ENCODE assay signal across 1 cellular context in the genomic region with DNA sequence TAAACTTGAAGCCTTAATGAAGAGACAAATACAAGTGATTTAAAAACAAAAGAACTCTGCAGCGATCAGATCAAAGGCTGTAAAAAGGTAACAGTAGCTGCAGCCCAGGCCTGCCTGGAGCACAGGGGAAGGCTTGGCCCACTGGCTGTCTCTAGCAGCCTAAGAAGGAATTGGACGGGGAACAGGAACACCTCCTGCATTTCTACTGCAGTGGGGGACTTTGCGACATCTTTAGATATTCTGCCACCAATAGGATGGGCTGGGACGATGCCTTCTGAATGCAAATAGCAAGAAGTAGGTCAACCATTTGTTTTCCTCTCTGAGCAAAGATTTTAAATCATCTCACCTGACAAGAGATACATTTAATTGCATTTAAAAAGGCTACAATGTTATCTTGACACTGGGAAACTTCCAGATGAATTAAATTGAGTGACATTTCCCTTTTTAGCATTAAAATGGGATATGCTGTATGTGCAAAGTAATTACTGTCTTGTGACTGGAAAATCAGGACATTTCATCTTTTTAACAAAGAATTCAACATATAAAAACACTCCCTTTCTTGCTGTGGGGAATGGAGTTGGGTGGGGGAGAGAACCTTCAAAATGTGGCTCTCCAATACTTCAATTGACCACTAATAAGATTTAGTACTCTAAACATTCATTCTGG.
TF ChIP-seq lines count a peak whose summit lies in the region.

No MANE protein-coding gene starts in this region.

TF ChIP-seq in GM23338, 12 proteins besides CTCF, POLR2A, EP300 and RAD21:
- TF ChIP-seq EZH2 (IDR thresholded peaks at IDR 0.05; ENCODE audit: low read depth, unreplicated experiment), result no peak
- TF ChIP-seq, protein P1, sequence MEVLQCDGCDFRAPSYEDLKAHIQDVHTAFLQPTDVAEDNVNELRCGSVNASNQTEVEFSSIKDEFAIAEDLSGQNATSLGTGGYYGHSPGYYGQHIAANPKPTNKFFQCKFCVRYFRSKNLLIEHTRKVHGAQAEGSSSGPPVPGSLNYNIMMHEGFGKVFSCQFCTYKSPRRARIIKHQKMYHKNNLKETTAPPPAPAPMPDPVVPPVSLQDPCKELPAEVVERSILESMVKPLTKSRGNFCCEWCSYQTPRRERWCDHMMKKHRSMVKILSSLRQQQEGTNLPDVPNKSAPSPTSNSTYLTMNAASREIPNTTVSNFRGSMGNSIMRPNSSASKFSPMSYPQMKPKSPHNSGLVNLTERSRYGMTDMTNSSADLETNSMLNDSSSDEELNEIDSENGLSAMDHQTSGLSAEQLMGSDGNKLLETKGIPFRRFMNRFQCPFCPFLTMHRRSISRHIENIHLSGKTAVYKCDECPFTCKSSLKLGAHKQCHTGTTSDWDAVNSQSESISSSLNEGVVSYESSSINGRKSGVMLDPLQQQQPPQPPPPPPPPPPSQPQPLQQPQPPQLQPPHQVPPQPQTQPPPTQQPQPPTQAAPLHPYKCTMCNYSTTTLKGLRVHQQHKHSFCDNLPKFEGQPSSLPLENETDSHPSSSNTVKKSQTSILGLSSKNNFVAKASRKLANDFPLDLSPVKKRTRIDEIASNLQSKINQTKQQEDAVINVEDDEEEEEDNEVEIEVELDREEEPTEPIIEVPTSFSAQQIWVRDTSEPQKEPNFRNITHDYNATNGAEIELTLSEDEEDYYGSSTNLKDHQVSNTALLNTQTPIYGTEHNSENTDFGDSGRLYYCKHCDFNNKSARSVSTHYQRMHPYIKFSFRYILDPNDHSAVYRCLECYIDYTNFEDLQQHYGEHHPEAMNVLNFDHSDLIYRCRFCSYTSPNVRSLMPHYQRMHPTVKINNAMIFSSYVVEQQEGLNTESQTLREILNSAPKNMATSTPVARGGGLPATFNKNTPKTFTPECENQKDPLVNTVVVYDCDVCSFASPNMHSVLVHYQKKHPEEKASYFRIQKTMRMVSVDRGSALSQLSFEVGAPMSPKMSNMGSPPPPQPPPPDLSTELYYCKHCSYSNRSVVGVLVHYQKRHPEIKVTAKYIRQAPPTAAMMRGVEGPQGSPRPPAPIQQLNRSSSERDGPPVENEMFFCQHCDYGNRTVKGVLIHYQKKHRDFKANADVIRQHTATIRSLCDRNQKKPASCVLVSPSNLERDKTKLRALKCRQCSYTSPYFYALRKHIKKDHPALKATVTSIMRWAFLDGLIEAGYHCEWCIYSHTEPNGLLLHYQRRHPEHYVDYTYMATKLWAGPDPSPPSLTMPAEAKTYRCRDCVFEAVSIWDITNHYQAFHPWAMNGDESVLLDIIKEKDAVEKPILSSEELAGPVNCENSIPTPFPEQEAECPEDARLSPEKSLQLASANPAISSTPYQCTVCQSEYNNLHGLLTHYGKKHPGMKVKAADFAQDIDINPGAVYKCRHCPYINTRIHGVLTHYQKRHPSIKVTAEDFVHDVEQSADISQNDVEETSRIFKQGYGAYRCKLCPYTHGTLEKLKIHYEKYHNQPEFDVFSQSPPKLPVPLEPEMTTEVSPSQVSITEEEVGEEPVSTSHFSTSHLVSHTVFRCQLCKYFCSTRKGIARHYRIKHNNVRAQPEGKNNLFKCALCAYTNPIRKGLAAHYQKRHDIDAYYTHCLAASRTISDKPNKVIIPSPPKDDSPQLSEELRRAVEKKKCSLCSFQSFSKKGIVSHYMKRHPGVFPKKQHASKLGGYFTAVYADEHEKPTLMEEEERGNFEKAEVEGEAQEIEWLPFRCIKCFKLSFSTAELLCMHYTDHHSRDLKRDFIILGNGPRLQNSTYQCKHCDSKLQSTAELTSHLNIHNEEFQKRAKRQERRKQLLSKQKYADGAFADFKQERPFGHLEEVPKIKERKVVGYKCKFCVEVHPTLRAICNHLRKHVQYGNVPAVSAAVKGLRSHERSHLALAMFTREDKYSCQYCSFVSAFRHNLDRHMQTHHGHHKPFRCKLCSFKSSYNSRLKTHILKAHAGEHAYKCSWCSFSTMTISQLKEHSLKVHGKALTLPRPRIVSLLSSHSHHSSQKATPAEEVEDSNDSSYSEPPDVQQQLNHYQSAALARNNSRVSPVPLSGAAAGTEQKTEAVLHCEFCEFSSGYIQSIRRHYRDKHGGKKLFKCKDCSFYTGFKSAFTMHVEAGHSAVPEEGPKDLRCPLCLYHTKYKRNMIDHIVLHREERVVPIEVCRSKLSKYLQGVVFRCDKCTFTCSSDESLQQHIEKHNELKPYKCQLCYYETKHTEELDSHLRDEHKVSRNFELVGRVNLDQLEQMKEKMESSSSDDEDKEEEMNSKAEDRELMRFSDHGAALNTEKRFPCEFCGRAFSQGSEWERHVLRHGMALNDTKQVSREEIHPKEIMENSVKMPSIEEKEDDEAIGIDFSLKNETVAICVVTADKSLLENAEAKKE (CRISPR knock-in tag; IDR thresholded peaks at IDR 0.05), result no peak
- TF ChIP-seq STAT1 (IDR thresholded peaks at IDR 0.05; ENCODE audit: unreplicated experiment), result no peak
- no peak for TF ChIP-seq ZNF114 (CRISPR knock-in tag; IDR thresholded peaks at IDR 0.05)
- no peak for TF ChIP-seq EZH2phosphoT487 (IDR thresholded peaks at IDR 0.05; ENCODE audit: unreplicated experiment)
- no peak for TF ChIP-seq ZNF331 (CRISPR knock-in tag; IDR thresholded peaks at IDR 0.05; ENCODE audit: low read depth)
- no peak for TF ChIP-seq JUNB (IDR thresholded peaks at IDR 0.05; ENCODE audit: unreplicated experiment)
- TF ChIP-seq, protein P2, sequence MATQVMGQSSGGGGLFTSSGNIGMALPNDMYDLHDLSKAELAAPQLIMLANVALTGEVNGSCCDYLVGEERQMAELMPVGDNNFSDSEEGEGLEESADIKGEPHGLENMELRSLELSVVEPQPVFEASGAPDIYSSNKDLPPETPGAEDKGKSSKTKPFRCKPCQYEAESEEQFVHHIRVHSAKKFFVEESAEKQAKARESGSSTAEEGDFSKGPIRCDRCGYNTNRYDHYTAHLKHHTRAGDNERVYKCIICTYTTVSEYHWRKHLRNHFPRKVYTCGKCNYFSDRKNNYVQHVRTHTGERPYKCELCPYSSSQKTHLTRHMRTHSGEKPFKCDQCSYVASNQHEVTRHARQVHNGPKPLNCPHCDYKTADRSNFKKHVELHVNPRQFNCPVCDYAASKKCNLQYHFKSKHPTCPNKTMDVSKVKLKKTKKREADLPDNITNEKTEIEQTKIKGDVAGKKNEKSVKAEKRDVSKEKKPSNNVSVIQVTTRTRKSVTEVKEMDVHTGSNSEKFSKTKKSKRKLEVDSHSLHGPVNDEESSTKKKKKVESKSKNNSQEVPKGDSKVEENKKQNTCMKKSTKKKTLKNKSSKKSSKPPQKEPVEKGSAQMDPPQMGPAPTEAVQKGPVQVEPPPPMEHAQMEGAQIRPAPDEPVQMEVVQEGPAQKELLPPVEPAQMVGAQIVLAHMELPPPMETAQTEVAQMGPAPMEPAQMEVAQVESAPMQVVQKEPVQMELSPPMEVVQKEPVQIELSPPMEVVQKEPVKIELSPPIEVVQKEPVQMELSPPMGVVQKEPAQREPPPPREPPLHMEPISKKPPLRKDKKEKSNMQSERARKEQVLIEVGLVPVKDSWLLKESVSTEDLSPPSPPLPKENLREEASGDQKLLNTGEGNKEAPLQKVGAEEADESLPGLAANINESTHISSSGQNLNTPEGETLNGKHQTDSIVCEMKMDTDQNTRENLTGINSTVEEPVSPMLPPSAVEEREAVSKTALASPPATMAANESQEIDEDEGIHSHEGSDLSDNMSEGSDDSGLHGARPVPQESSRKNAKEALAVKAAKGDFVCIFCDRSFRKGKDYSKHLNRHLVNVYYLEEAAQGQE (IDR thresholded peaks at IDR 0.05; ENCODE audit: unreplicated experiment), result no peak
- TF ChIP-seq POLR2AphosphoS5 (IDR thresholded peaks at IDR 0.05; ENCODE audit: low read depth), result no peak
